ENCODE assay signal across 29 cellular contexts in the genomic region with DNA sequence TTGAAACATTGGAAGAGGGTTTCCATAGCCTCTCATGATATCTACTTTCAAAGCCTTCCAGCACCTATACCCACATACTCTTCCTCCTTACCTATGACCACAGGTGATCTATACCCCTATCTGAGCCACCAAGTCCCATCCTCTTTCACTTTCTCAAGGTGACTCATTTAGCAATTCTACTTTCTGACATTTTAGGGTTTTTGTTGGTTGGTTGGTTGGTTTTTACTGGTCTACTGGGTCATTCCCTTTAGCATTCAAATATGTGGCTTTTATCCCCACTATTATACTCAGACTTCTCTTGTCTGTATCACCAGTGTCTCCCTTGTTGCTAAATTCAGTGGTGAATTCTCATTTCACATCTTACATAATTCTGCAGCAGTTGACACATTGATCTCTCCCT.
A peak's percentile ranks its signal among the peaks of the same experiment; 100 is the strongest.
DNase-seq lines count a peak whose midpoint lies in the region; ATAC-seq, FAIRE-seq and TF ChIP-seq lines count a peak whose summit lies in the region.
"Had no signal": no experiment of that assay in that cellular context is flagged by ENCODE, and none has a peak within 500 bp of the region (broad histone marks: within the 10 kb centered on the region; RNA-seq: fewer than 3 reads in every experiment).

No MANE protein-coding gene starts in this region.

- no peak overlapping the region for H3K27ac ChIP-seq in sigmoid colon
- H3K27ac ChIP-seq: foreskin keratinocyte, hepatocyte, left ventricle myocardium inferior, RWPE1, SK-N-MC, stomach, transverse colon, WERI-Rb-1 had no signal

- no peak overlapping the region for H3K27ac Mint-ChIP-seq in activated CD8-positive, alpha-beta T cell treated with anti-CD3 and anti-CD28 coated beads, Interleukin-2, amount 10 ng/mL, durations not matched to agents 7 days and 5 days
- H3K27ac Mint-ChIP-seq: activated naive CD8-positive, alpha-beta T cell treated with anti-CD3 and anti-CD28 coated beads, Interleukin-2, amount 50 U/mL, for 24 hours; CD4-positive, alpha-beta T cell; mesothelial cell of epicardium; naive thymus-derived CD8-positive, alpha-beta T cell had no signal

- H3K4me1 Mint-ChIP-seq in activated CD8-positive, alpha-beta T cell treated with anti-CD3 and anti-CD28 coated beads, Interleukin-2, amount 10 ng/mL, durations not matched to agents 7 days and 5 days (ENCODE audit: low read depth), result no peaks in the 10 kb centered on the region
- H3K4me1 Mint-ChIP-seq: activated naive CD8-positive, alpha-beta T cell treated with anti-CD3 and anti-CD28 coated beads, Interleukin-2, amount 50 U/mL, for 24 hours; naive thymus-derived CD8-positive, alpha-beta T cell had no signal

- no peak for TF ChIP-seq POLR2A in sigmoid colon (IDR thresholded peaks at IDR 0.05)

- H3K9me3 ChIP-seq in sigmoid colon, result no peaks in the 10 kb centered on the region
- H3K9me3 ChIP-seq: HAP-1, left ventricle myocardium inferior, stomach, transverse colon had no signal

- FAIRE-seq in GM19239 (lab: Jason Lieb, UNC), result no peak

- DNase-seq in sigmoid colon, result no peak
- DNase-seq in GM19239 (ENCODE audit: insufficient read length, low spot score), result no peak
- no peak for DNase-seq in NCI-H1048 (lab: John Stamatoyannopoulos, UW)
- DNase-seq in activated CD8-positive, alpha-beta T cell treated with anti-CD3 and anti-CD28 coated beads, Interleukin-2, amount 10 ng/mL, durations not matched to agents 7 days and 5 days, result no peak
- DNase-seq: activated CD4-positive, alpha-beta T cell treated with anti-CD3 and anti-CD28 coated beads, Interleukin-2, amount 50 U/mL, for 1 hour; activated CD8-positive, alpha-beta memory T cell treated with anti-CD3 and anti-CD28 coated beads, Interleukin-2, amount 50 U/mL, for 4 hours; activated effector memory CD4-positive, alpha-beta T cell treated with Interleukin-2 at 50 U/mL for 16 hours; activated naive CD8-positive, alpha-beta T cell treated with anti-CD3 and anti-CD28 coated beads, Interleukin-2, amount 50 U/mL, for 24 hours; CD4-positive, alpha-beta T cell; effector CD8-positive, alpha-beta T cell; foreskin keratinocyte; GDM1; KG1; left ventricle myocardium inferior; naive thymus-derived CD8-positive, alpha-beta T cell; NCI-H187 treated with DMSO at 0.1 percent for 48 hours; stimulated activated CD4-positive, alpha-beta T cell treated with anti-CD3 and anti-CD28 coated beads, Interleukin-4, amount 100 ng/mL, for 4 hours; stomach; transverse colon; WERI-Rb-1 had no signal

- peak; percentile 43 for ATAC-seq in GM18861 (IDR thresholded peaks at IDR 0.05; ENCODE audit: unreplicated experiment)
- ATAC-seq in GM21360 (IDR thresholded peaks at IDR 0.05; ENCODE audit: unreplicated experiment), result peak; percentile 77
- peak; percentile 60 for ATAC-seq in HG02798 (IDR thresholded peaks at IDR 0.05; ENCODE audit: poor library complexity, unreplicated experiment)
- ATAC-seq in HG03520 (IDR thresholded peaks at IDR 0.05; ENCODE audit: unreplicated experiment), result peak; percentile 53
- no peak for ATAC-seq in activated CD8-positive, alpha-beta T cell treated with anti-CD3 and anti-CD28 coated beads, Interleukin-2, amount 10 ng/mL, durations not matched to agents 7 days and 5 days
- ATAC-seq: activated naive CD8-positive, alpha-beta T cell treated with anti-CD3 and anti-CD28 coated beads, Interleukin-2, amount 50 U/mL, for 24 hours; foreskin keratinocyte; naive thymus-derived CD8-positive, alpha-beta T cell had no signal

- no peaks in the 10 kb centered on the region for H3K9me3 Mint-ChIP-seq in activated CD8-positive, alpha-beta T cell treated with anti-CD3 and anti-CD28 coated beads, Interleukin-2, amount 10 ng/mL, durations not matched to agents 7 days and 5 days (ENCODE audit: insufficient read depth)
- H3K9me3 Mint-ChIP-seq: activated naive CD8-positive, alpha-beta T cell treated with anti-CD3 and anti-CD28 coated beads, Interleukin-2, amount 50 U/mL, for 24 hours; CD4-positive, alpha-beta T cell; mesothelial cell of epicardium had no signal

- H3K36me3 ChIP-seq in sigmoid colon, result no peaks in the 10 kb centered on the region
- H3K36me3 ChIP-seq: HAP-1, left ventricle myocardium inferior, stomach, transverse colon, WERI-Rb-1 had no signal

- POLR2A ChIA-PET in activated CD8-positive, alpha-beta T cell treated with anti-CD3 and anti-CD28 coated beads, Interleukin-2, amount 10 ng/mL, durations not matched to agents 7 days and 5 days (lab: Charles Lee), result no interaction called here

- CTCF ChIA-PET in activated CD8-positive, alpha-beta T cell treated with anti-CD3 and anti-CD28 coated beads, Interleukin-2, amount 10 ng/mL, durations not matched to agents 7 days and 5 days (lab: Charles Lee), result no interaction called here

- H3K4me3 ChIP-seq in sigmoid colon, result no peak overlapping the region
- H3K4me3 ChIP-seq: HAP-1, hepatocyte, left ventricle myocardium inferior, SK-N-MC, stomach, transverse colon had no signal

- H3K27me3 ChIP-seq in sigmoid colon, result no peaks in the 10 kb centered on the region
- H3K27me3 ChIP-seq: foreskin keratinocyte, hepatocyte, stomach, transverse colon had no signal

- H3K4me1 ChIP-seq in sigmoid colon, result no peaks in the 10 kb centered on the region
- H3K4me1 ChIP-seq: foreskin keratinocyte, left ventricle myocardium inferior, stomach, transverse colon had no signal

- TF ChIP-seq CTCF in sigmoid colon (IDR thresholded peaks at IDR 0.05), result no peak

- H3K36me3 Mint-ChIP-seq in activated CD8-positive, alpha-beta T cell treated with anti-CD3 and anti-CD28 coated beads, Interleukin-2, amount 10 ng/mL, durations not matched to agents 7 days and 5 days (ENCODE audit: low read depth), result no peaks in the 10 kb centered on the region
- H3K36me3 Mint-ChIP-seq: mesothelial cell of epicardium; naive thymus-derived CD8-positive, alpha-beta T cell had no signal

- H3K27me3 Mint-ChIP-seq in activated CD8-positive, alpha-beta T cell treated with anti-CD3 and anti-CD28 coated beads, Interleukin-2, amount 10 ng/mL, durations not matched to agents 7 days and 5 days (ENCODE audit: low read depth), result no peaks in the 10 kb centered on the region

- intact Hi-C loops in sigmoid colon (cut with DNase I), result no loop called here

- TF ChIP-seq EP300 in sigmoid colon (IDR thresholded peaks at IDR 0.05), result no peak

- no peak overlapping the region for H3K4me3 Mint-ChIP-seq in activated CD8-positive, alpha-beta T cell treated with anti-CD3 and anti-CD28 coated beads, Interleukin-2, amount 10 ng/mL, durations not matched to agents 7 days and 5 days
- H3K4me3 Mint-ChIP-seq: activated naive CD8-positive, alpha-beta T cell treated with anti-CD3 and anti-CD28 coated beads, Interleukin-2, amount 50 U/mL, for 24 hours; CD4-positive, alpha-beta T cell; mesothelial cell of epicardium; naive thymus-derived CD8-positive, alpha-beta T cell had no signal
